ENCODE assay signal across 8 cellular contexts in the genomic region with DNA sequence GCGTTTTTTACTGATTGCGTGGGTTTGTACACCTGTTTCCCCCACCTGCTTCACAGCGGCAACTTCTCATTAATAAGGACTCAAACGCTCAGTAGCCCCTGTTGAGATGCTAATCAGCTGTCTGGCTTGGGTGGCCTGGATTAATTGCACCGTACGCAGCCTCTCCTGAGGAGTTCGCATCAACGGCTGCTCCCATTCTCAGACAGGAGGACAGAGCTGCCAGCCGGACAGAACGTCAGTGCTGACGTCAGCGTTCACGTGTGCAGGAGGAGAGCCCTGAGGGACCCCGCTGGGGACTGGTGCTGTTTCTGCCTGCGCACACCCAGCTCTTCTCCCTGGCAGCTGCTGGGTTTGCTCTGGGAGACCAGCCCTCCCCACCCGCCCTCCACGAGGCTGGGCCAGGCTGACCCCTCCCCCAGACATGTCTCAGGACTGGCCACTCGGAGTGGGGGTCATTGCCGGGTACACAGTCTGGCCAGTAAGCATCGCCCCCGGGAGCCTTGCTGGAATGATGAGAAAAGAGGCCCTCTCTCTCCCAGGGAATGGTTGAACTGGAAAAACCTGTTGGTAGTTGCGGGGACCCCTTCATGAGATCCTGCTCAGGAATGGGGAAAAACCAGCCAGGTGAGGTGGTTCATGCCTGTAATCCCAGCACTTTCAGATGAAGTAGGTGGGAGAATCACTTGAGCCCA. TPM values are rescaled to one million over a fixed set of nuclear protein-coding genes. Genes with fewer than 3 reads are reported as not detected.
DNase-seq lines count a peak whose midpoint lies in the region; ATAC-seq, FAIRE-seq and TF ChIP-seq lines count a peak whose summit lies in the region.

No MANE protein-coding gene starts in this region.

- POLR2A ChIA-PET in activated CD8-positive, alpha-beta T cell treated with anti-CD3 and anti-CD28 coated beads, Interleukin-2, amount 10 ng/mL, durations not matched to agents 7 days and 5 days (lab: Charles Lee), result no interaction called here
- POLR2A ChIA-PET in activated CD4-positive, alpha-beta memory T cell treated with anti-CD3 and anti-CD28 coated beads, Interleukin-2, amount 10 ng/mL, durations not matched to agents 7 days and 5 days (lab: Charles Lee), result no interaction called here

- DNase-seq in ACHN, result peak; percentile 80
- peak; percentile 52 for DNase-seq in LHCN-M2 (ENCODE audit: low read depth)
- peak; percentile 50 for DNase-seq in activated CD8-positive, alpha-beta T cell treated with anti-CD3 and anti-CD28 coated beads, Interleukin-2, amount 10 ng/mL, durations not matched to agents 7 days and 5 days
- peak; percentile 56 for DNase-seq in glutamatergic neuron
- DNase-seq in pancreas, result peak; percentile 82 to 91 (median 87)
- no peak for DNase-seq in activated CD4-positive, alpha-beta memory T cell treated with anti-CD3 and anti-CD28 coated beads, Interleukin-2, amount 10 ng/mL, durations not matched to agents 7 days and 5 days
- DNase-seq in activated effector memory CD4-positive, alpha-beta T cell treated with Interleukin-2 at 50 U/mL for 16 hours, result no peak

- CTCF ChIA-PET in activated CD8-positive, alpha-beta T cell treated with anti-CD3 and anti-CD28 coated beads, Interleukin-2, amount 10 ng/mL, durations not matched to agents 7 days and 5 days (lab: Charles Lee), result interaction anchor here (1.6 kb wide), 1 partner anchor 74 kb away, joined by 4 read pairs; no protein-coding TSS in a partner anchor
- CTCF ChIA-PET in activated CD4-positive, alpha-beta memory T cell treated with anti-CD3 and anti-CD28 coated beads, Interleukin-2, amount 10 ng/mL, durations not matched to agents 7 days and 5 days (lab: Charles Lee), result no interaction called here

- H3K4me1 Mint-ChIP-seq in activated CD8-positive, alpha-beta T cell treated with anti-CD3 and anti-CD28 coated beads, Interleukin-2, amount 10 ng/mL, durations not matched to agents 7 days and 5 days (ENCODE audit: low read depth), result peaks cover 49% of the 10 kb centered on the region
- peaks cover 8% of the 10 kb centered on the region for H3K4me1 Mint-ChIP-seq in glutamatergic neuron (ENCODE audit: low read depth, unreplicated experiment)
- peaks cover 27% of the 10 kb centered on the region for H3K4me1 Mint-ChIP-seq in activated CD4-positive, alpha-beta memory T cell treated with anti-CD3 and anti-CD28 coated beads, Interleukin-2, amount 10 ng/mL, durations not matched to agents 7 days and 5 days

- no peaks in the 10 kb centered on the region for H3K27me3 ChIP-seq in pancreas

- intact Hi-C loops in pancreas (cut with DNase I), result no loop called here

- no peaks in the 10 kb centered on the region for H3K9me3 ChIP-seq in pancreas

- H3K4me3 Mint-ChIP-seq in activated CD8-positive, alpha-beta T cell treated with anti-CD3 and anti-CD28 coated beads, Interleukin-2, amount 10 ng/mL, durations not matched to agents 7 days and 5 days, result peak overlapping the region; percentile 31
- H3K4me3 Mint-ChIP-seq in glutamatergic neuron (ENCODE audit: unreplicated experiment), result no peak overlapping the region
- H3K4me3 Mint-ChIP-seq in activated CD4-positive, alpha-beta memory T cell treated with anti-CD3 and anti-CD28 coated beads, Interleukin-2, amount 10 ng/mL, durations not matched to agents 7 days and 5 days, result no peak overlapping the region

- peaks cover under 1% of the 10 kb centered on the region for H3K27me3 Mint-ChIP-seq in activated CD8-positive, alpha-beta T cell treated with anti-CD3 and anti-CD28 coated beads, Interleukin-2, amount 10 ng/mL, durations not matched to agents 7 days and 5 days (ENCODE audit: low read depth)
- H3K27me3 Mint-ChIP-seq in glutamatergic neuron (ENCODE audit: unreplicated experiment), result peaks cover 2% of the 10 kb centered on the region
- no peaks in the 10 kb centered on the region for H3K27me3 Mint-ChIP-seq in activated CD4-positive, alpha-beta memory T cell treated with anti-CD3 and anti-CD28 coated beads, Interleukin-2, amount 10 ng/mL, durations not matched to agents 7 days and 5 days

- H3K9me3 Mint-ChIP-seq in activated CD8-positive, alpha-beta T cell treated with anti-CD3 and anti-CD28 coated beads, Interleukin-2, amount 10 ng/mL, durations not matched to agents 7 days and 5 days (ENCODE audit: insufficient read depth), result no peaks in the 10 kb centered on the region
- H3K9me3 Mint-ChIP-seq in glutamatergic neuron (ENCODE audit: unreplicated experiment), result peaks cover 2% of the 10 kb centered on the region
- H3K9me3 Mint-ChIP-seq in activated CD4-positive, alpha-beta memory T cell treated with anti-CD3 and anti-CD28 coated beads, Interleukin-2, amount 10 ng/mL, durations not matched to agents 7 days and 5 days, result no peaks in the 10 kb centered on the region

- peak; percentile 50 for ATAC-seq in activated CD8-positive, alpha-beta T cell treated with anti-CD3 and anti-CD28 coated beads, Interleukin-2, amount 10 ng/mL, durations not matched to agents 7 days and 5 days
- ATAC-seq in pancreas, result peak; percentile 87 to 91 (median 90)
- ATAC-seq in HG03280 (IDR thresholded peaks at IDR 0.05; ENCODE audit: unreplicated experiment), result no peak

- peak overlapping the region; percentile 46 for H3K27ac Mint-ChIP-seq in activated CD8-positive, alpha-beta T cell treated with anti-CD3 and anti-CD28 coated beads, Interleukin-2, amount 10 ng/mL, durations not matched to agents 7 days and 5 days
- H3K27ac Mint-ChIP-seq in glutamatergic neuron (ENCODE audit: unreplicated experiment), result peak overlapping the region; percentile 52
- no peak overlapping the region for H3K27ac Mint-ChIP-seq in activated CD4-positive, alpha-beta memory T cell treated with anti-CD3 and anti-CD28 coated beads, Interleukin-2, amount 10 ng/mL, durations not matched to agents 7 days and 5 days

- H3K36me3 Mint-ChIP-seq in activated CD8-positive, alpha-beta T cell treated with anti-CD3 and anti-CD28 coated beads, Interleukin-2, amount 10 ng/mL, durations not matched to agents 7 days and 5 days (ENCODE audit: low read depth), result peaks cover 3% of the 10 kb centered on the region
- H3K36me3 Mint-ChIP-seq in glutamatergic neuron (ENCODE audit: unreplicated experiment), result no peaks in the 10 kb centered on the region
- H3K36me3 Mint-ChIP-seq in activated CD4-positive, alpha-beta memory T cell treated with anti-CD3 and anti-CD28 coated beads, Interleukin-2, amount 10 ng/mL, durations not matched to agents 7 days and 5 days (ENCODE audit: low read depth), result no peaks in the 10 kb centered on the region

- no peaks in the 10 kb centered on the region for H3K36me3 ChIP-seq in pancreas

- WGBS in pancreas, 2 donors, result 4 to 6% methylated on average over 22 of the region's 22 CpGs

- no peak for FAIRE-seq in pancreas (lab: Jason Lieb, UNC)

- TF ChIP-seq CTCF in glutamatergic neuron (IDR thresholded peaks at IDR 0.05; ENCODE audit: partially characterized antibody, unreplicated experiment) (no peak), pancreas (IDR thresholded peaks at IDR 0.05) (no peak)

- in situ Hi-C loops in ACHN (cut with HindIII; ENCODE audit: low pct_ligation_motif_present, low pct_unique_long_range_greater_than_20kb, low sequenced_read_pairs), result no loop called here

- H3K4me1 ChIP-seq in pancreas, result peaks cover 0 to 9% (median 0%) of the 10 kb centered on the region in 3 donors

- peak overlapping the region; percentile 75 to 86 (median 85) for H3K27ac ChIP-seq in pancreas

- H3K4me3 ChIP-seq in pancreas, result peak overlapping the region in 2 of 4 donors; percentile 17 to 42

RNA-seq across cellular contexts. Expression of a gene that starts 5.7 kb away (rescaled TPM):
- total RNA-seq in LHCN-M2 (2014; rRNA removed) (19.7 and 20.5 TPM in 2 replicates), glutamatergic neuron (ENCODE audit: unreplicated experiment) (25.5 TPM), pancreas (10 to 100 TPM in 4 of 6 donors, 1 to 10 TPM in 2; 6.1 to 17.6 (median 12.8) TPM)
- polyA plus RNA-seq in LHCN-M2 (2012), result 12.3 TPM
- 10 to 100 TPM; 34.1 to 39.8 TPM for total RNA-seq in activated CD8-positive, alpha-beta T cell treated with anti-CD3 and anti-CD28 coated beads, Interleukin-2, amount 10 ng/mL, durations not matched to agents 7 days and 5 days
- polyA plus RNA-seq in pancreas, result 10 to 100 TPM; 14.6 to 17.8 TPM
- total RNA-seq in activated CD4-positive, alpha-beta memory T cell treated with anti-CD3 and anti-CD28 coated beads, Interleukin-2, amount 10 ng/mL, durations not matched to agents 7 days and 5 days, result 10 to 100 TPM; 33.6 to 38.9 TPM

RNA-seq across cellular contexts. Expression of a gene that starts 9.2 kb away (rescaled TPM):
- not detected in 2 replicates for total RNA-seq in LHCN-M2 (2014; rRNA removed)
- not detected for polyA plus RNA-seq in LHCN-M2 (2012)
- not detected for total RNA-seq in activated CD8-positive, alpha-beta T cell treated with anti-CD3 and anti-CD28 coated beads, Interleukin-2, amount 10 ng/mL, durations not matched to agents 7 days and 5 days
- total RNA-seq in glutamatergic neuron (ENCODE audit: unreplicated experiment), result not detected
- not detected for total RNA-seq in pancreas
- under 1 TPM; under 0.01 TPM for polyA plus RNA-seq in pancreas
- total RNA-seq in activated CD4-positive, alpha-beta memory T cell treated with anti-CD3 and anti-CD28 coated beads, Interleukin-2, amount 10 ng/mL, durations not matched to agents 7 days and 5 days, result not detected

Comparison
In these comparisons a context has a peak if more than half of its experiments do, and no peak if none do; other contexts are left out.
1. DNase-seq: peak in ACHN (single experiment), LHCN-M2 (single experiment), activated CD8-positive, alpha-beta T cell treated with anti-CD3 and anti-CD28 coated beads, Interleukin-2, amount 10 ng/mL, durations not matched to agents 7 days and 5 days (single experiment), glutamatergic neuron (single experiment) and pancreas (6 of 6); none in activated CD4-positive, alpha-beta memory T cell treated with anti-CD3 and anti-CD28 coated beads, Interleukin-2, amount 10 ng/mL, durations not matched to agents 7 days and 5 days (single experiment) and activated effector memory CD4-positive, alpha-beta T cell treated with Interleukin-2 at 50 U/mL for 16 hours (single experiment).